Comparison of ENCODE assay signal across 12 cellular contexts in genomic region chr20:45020236-45020886, GRCh38. TPM values are rescaled to one million over a fixed set of nuclear protein-coding genes. Genes with fewer than 3 reads are reported as not detected.
A peak's percentile ranks its signal among the peaks of the same experiment; 100 is the strongest.
DNase-seq lines count a peak whose midpoint lies in the region; ATAC-seq and TF ChIP-seq lines count a peak whose summit lies in the region.
"Had no signal": no experiment of that assay in that cellular context is flagged by ENCODE, and none has a peak within 500 bp of the region (broad histone marks: within the 10 kb centered on the region; RNA-seq: fewer than 3 reads in every experiment).

No MANE protein-coding gene starts in this region.

- H3K27ac Mint-ChIP-seq in activated CD4-positive, alpha-beta T cell treated with anti-CD3 and anti-CD28 coated beads for 36 hours: peak overlapping the region; percentile 20

- no peak for TF ChIP-seq CTCF in epithelial cell of esophagus (IDR thresholded peaks at IDR 0.05; ENCODE audit: insufficient read depth, low read depth, low read length, missing control alignments)
- no peak for TF ChIP-seq CTCF in heart right ventricle (IDR thresholded peaks at IDR 0.05)

- peaks cover 0 to 42% (median 22%) of the 10 kb centered on the region in 9 donors for H3K4me1 ChIP-seq in heart right ventricle

- no peaks in the 10 kb centered on the region for H3K27me3 Mint-ChIP-seq in activated CD4-positive, alpha-beta T cell treated with anti-CD3 and anti-CD28 coated beads for 36 hours

- no peaks in the 10 kb centered on the region for H3K9me3 ChIP-seq in heart right ventricle
- H3K9me3 ChIP-seq: thoracic aorta had no signal

- H3K4me3 ChIP-seq in epithelial cell of esophagus (ENCODE audit: low read length): no peak overlapping the region
- H3K4me3 ChIP-seq in heart right ventricle: no peak overlapping the region
- H3K4me3 ChIP-seq: thoracic aorta had no signal

- H3K27ac ChIP-seq in heart right ventricle: no peak overlapping the region
- H3K27ac ChIP-seq: thoracic aorta had no signal

- peaks cover 65% of the 10 kb centered on the region for H3K4me1 Mint-ChIP-seq in activated CD4-positive, alpha-beta T cell treated with anti-CD3 and anti-CD28 coated beads for 36 hours

- no peaks in the 10 kb centered on the region for H3K9me3 Mint-ChIP-seq in activated CD4-positive, alpha-beta T cell treated with anti-CD3 and anti-CD28 coated beads for 36 hours (ENCODE audit: low read depth)

- H3K36me3 ChIP-seq in heart right ventricle: peaks cover 0 to 89% (median 9%) of the 10 kb centered on the region in 9 donors
- H3K36me3 ChIP-seq: thoracic aorta had no signal

- CTCF ChIA-PET in activated CD4-positive, alpha-beta T cell treated with anti-CD3 and anti-CD28 coated beads for 36 hours (lab: Charles Lee): interaction anchor here (0.6 to 3.6 kb wide), 10 partner anchors 8 to 273 kb away, joined by 3 to 23 read pairs (median 3); no protein-coding TSS in a partner anchor

- 83 to 88% methylated on average over 3 of the region's 3 CpGs for WGBS in heart right ventricle, 2 donors

- H3K4me3 Mint-ChIP-seq in activated CD4-positive, alpha-beta T cell treated with anti-CD3 and anti-CD28 coated beads for 36 hours: no peak overlapping the region

- H3K36me3 Mint-ChIP-seq in activated CD4-positive, alpha-beta T cell treated with anti-CD3 and anti-CD28 coated beads for 36 hours (ENCODE audit: low read depth): peaks cover 58% of the 10 kb centered on the region

- ATAC-seq in activated CD4-positive, alpha-beta T cell treated with anti-CD3 and anti-CD28 coated beads for 36 hours: no peak
- ATAC-seq in sciatic nerve (peak; percentile 42), GM18870 (IDR thresholded peaks at IDR 0.05; ENCODE audit: unreplicated experiment) (no peak), heart right ventricle (no peak)

- POLR2A ChIA-PET in activated CD4-positive, alpha-beta T cell treated with anti-CD3 and anti-CD28 coated beads for 36 hours (lab: Charles Lee): interaction anchor here (1.0 kb wide), 1 partner anchor 74 kb away, joined by 8 read pairs; no protein-coding TSS in a partner anchor

- DNase-seq in activated CD4-positive, alpha-beta T cell treated with anti-CD3 and anti-CD28 coated beads for 36 hours: no peak
- DNase-seq in activated CD4-positive, alpha-beta T cell treated with anti-CD3 and anti-CD28 coated beads for 1 hour: no peak
- DNase-seq in NOMO-1 treated with DMSO at 0.1 percent for 48 hours (lab: John Stamatoyannopoulos, UW; ENCODE audit: unreplicated experiment) (peak; percentile 71), epithelial cell of esophagus (ENCODE audit: low read depth) (peak; percentile 41), sciatic nerve (ENCODE audit: low spot score) (no peak), SIG-M5 treated with dmso at 0.1 percent for 504 hours (lab: John Stamatoyannopoulos, UW; ENCODE audit: unreplicated experiment) (no peak), heart right ventricle (no peak)
- DNase-seq: activated gamma-delta T cell, NCI-H2081, Right ventricle myocardium superior had no signal

- no peaks in the 10 kb centered on the region for H3K27me3 ChIP-seq in heart right ventricle

- intact Hi-C loops in activated CD4-positive, alpha-beta T cell treated with anti-CD3 and anti-CD28 coated beads for 36 hours (cut with DNase I, micrococcal nuclease): no loop called here
- intact Hi-C loops in sciatic nerve (cut with DNase I) (no loop called here), heart right ventricle (cut with DNase I) (loop anchor here in 1 of 10 donors (5.0 kb wide), 1 partner anchor 272 kb away; no protein-coding TSS in a partner anchor)

RNA-seq across cellular contexts. Expression of gene STK4, which starts 54.0 kb away (rescaled TPM):
- 100 to 1,000 TPM; 156 to 164 TPM for total RNA-seq in activated CD4-positive, alpha-beta T cell treated with anti-CD3 and anti-CD28 coated beads for 36 hours
- total RNA-seq in sciatic nerve: 43.8 TPM
- total RNA-seq in heart right ventricle: 10 to 100 TPM in 2 of 10 donors, 1 to 10 TPM in 8; 7.7 to 18.1 (median 8.2) TPM
- 1 to 10 TPM; 3.7 to 4.8 TPM for polyA plus RNA-seq in heart right ventricle

Comparison
In these comparisons a context has a peak if more than half of its experiments do, and no peak if none do; other contexts are left out.
1. DNase-seq: peak in NOMO-1 treated with DMSO at 0.1 percent for 48 hours (single experiment) and epithelial cell of esophagus (single experiment); none in activated CD4-positive, alpha-beta T cell treated with anti-CD3 and anti-CD28 coated beads for 36 hours (single experiment), activated CD4-positive, alpha-beta T cell treated with anti-CD3 and anti-CD28 coated beads for 1 hour (single experiment), sciatic nerve (single experiment), SIG-M5 treated with dmso at 0.1 percent for 504 hours (single experiment) and heart right ventricle (0 of 2).